In the genomic region with DNA sequence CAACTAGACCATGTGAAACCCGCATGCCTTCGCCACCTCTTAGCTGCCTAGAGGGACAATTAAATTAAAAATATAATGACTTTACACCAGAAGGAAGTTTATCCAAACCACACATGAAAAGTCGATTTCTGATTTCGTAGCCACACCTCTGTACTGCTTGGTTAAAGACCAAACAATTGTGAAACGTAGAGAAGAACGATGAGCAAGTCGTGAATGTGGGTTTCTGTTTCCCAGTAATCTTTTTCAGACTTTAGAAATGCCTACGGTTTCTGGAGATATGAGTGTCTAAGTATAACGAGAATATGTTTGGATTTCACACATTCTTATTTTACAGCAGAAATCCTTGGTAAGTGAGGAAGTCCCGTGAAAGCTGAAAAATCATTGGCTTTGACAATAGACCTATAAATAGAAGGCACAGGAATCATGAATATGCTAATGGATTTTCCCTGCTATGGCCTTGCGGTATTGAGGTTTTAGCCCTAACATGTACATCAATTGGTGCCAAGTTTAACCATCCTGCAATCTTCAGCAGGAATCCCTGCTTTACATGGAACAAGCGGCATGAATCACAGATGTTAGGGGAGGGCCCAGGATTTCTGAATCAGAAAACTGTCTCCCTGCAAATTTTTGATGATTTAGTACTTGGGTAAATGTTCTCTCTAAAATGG, we compare ENCODE assay signal across 17 cellular contexts.
DNase-seq lines count a peak whose midpoint lies in the region; ATAC-seq and TF ChIP-seq lines count a peak whose summit lies in the region.
"Had no signal": no experiment of that assay in that cellular context is flagged by ENCODE, and none has a peak within 500 bp of the region (broad histone marks: within the 10 kb centered on the region; RNA-seq: fewer than 3 reads in every experiment).

No MANE protein-coding gene starts in this region.

- no peak for ATAC-seq in HG02852 (IDR thresholded peaks at IDR 0.05; ENCODE audit: unreplicated experiment)
- ATAC-seq in HG03108 (IDR thresholded peaks at IDR 0.05; ENCODE audit: unreplicated experiment) = no peak
- ATAC-seq: activated naive CD4-positive, alpha-beta T cell treated with anti-CD3 and anti-CD28 coated beads, Interleukin-2, amount 50 U/mL, for 72 hours had no signal

- H2AFZ ChIP-seq in MM.1S (ENCODE audit: low read length) = no peak overlapping the region

- H3K9ac ChIP-seq in MM.1S (ENCODE audit: low read length) = no peak overlapping the region

- H3K4me2 ChIP-seq in MM.1S (ENCODE audit: low read depth, low read length) = no peak overlapping the region

- no peak overlapping the region for H3K27ac ChIP-seq in MM.1S (ENCODE audit: low read length)
- H3K27ac ChIP-seq: esophagus muscularis mucosa had no signal

- H3K9me3 ChIP-seq in MM.1S (replicated peaks; ENCODE audit: insufficient read depth, low read length) = no peaks in the 10 kb centered on the region
- H3K9me3 ChIP-seq: esophagus muscularis mucosa, suprapubic skin had no signal

- no peaks in the 10 kb centered on the region for H4K20me1 ChIP-seq in MM.1S (ENCODE audit: insufficient read depth, low read length)

- no peaks in the 10 kb centered on the region for H3K9me2 ChIP-seq in MM.1S (replicated peaks; ENCODE audit: insufficient read depth, low read length)

- no peaks in the 10 kb centered on the region for H3K79me2 ChIP-seq in MM.1S (ENCODE audit: low read length)

- peak; percentile 80 for DNase-seq in AG09319 (ENCODE audit: extremely low read depth, low read depth)
- peak; percentile 66 for DNase-seq in HPDE6-E6E7 (ENCODE audit: extremely low spot score)
- peak; percentile 54 for DNase-seq in amniotic stem cell (lab: John Stamatoyannopoulos, UW)
- DNase-seq in fibroblast of villous mesenchyme (ENCODE audit: low read depth) = peak; percentile 78
- DNase-seq in activated gamma-delta T cell (lab: John Stamatoyannopoulos, UW) = no peak
- DNase-seq in MM.1S = no peak
- DNase-seq: ACHN; activated CD4-positive, alpha-beta T cell treated with anti-CD3 and anti-CD28 coated beads for 1 hour; activated CD8-positive, alpha-beta memory T cell treated with anti-CD3 and anti-CD28 coated beads, Interleukin-2, amount 50 U/mL, for 4 hours; mesendoderm; NCI-H1105 treated with DMSO at 0.1 percent for 48 hours; NCI-H345 had no signal

- H3K36me3 ChIP-seq in MM.1S (replicated peaks; ENCODE audit: insufficient read depth, low read length) = no peaks in the 10 kb centered on the region
- H3K36me3 ChIP-seq: esophagus muscularis mucosa, suprapubic skin had no signal

- no peaks in the 10 kb centered on the region for H3K4me1 ChIP-seq in MM.1S (ENCODE audit: low read length)
- H3K4me1 ChIP-seq: suprapubic skin had no signal

- no peaks in the 10 kb centered on the region for H3F3A ChIP-seq in MM.1S (ENCODE audit: insufficient read depth, low read length)

- TF ChIP-seq CTCF in AG09319 (IDR thresholded peaks at IDR 0.05; ENCODE audit: low read depth, low read length) = no peak
- TF ChIP-seq CTCF in fibroblast of villous mesenchyme (IDR thresholded peaks at IDR 0.05; ENCODE audit: insufficient read depth, low read depth, low read length) = no peak
- TF ChIP-seq CTCF in MM.1S (IDR thresholded peaks at IDR 0.05; ENCODE audit: low read length) = no peak

- H3K4me3 ChIP-seq in fibroblast of villous mesenchyme (ENCODE audit: low read depth, low read length) (no peak overlapping the region), MM.1S (ENCODE audit: low read length) (no peak overlapping the region)
- H3K4me3 ChIP-seq: esophagus muscularis mucosa, suprapubic skin had no signal

- no peaks in the 10 kb centered on the region for H3K27me3 ChIP-seq in MM.1S (replicated peaks; ENCODE audit: insufficient read depth, low read length)
- H3K27me3 ChIP-seq: esophagus muscularis mucosa, suprapubic skin had no signal

Comparison
In these comparisons a context has a peak if more than half of its experiments do, and no peak if none do; other contexts are left out.
1. DNase-seq: peak in AG09319 (single experiment), HPDE6-E6E7 (single experiment), amniotic stem cell (single experiment) and fibroblast of villous mesenchyme (single experiment); none in activated gamma-delta T cell (single experiment) and MM.1S (single experiment).